Comparison of ENCODE assay signal across 23 cellular contexts in the genomic region with DNA sequence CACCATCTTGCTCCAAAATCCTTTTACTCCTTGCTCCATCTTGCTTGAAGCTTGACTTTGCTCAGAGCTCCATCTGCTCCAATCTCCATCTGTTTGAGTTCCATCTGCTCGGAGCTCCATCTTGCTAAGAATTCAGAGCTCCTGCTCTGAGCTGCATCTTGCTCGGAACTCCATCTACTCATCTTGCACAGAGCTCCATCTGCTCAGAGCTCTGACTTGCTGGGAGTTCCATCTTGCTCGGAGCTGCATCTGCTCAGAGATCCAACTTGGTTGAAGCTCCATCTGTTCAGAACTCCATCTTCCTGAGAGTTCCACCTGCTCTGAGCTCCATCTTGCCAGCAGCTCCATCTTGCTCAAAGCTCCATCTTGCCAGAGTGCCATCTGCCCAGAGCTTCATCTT.
DNase-seq lines count a peak whose midpoint lies in the region; ATAC-seq and TF ChIP-seq lines count a peak whose summit lies in the region.
"Had no signal": no experiment of that assay in that cellular context is flagged by ENCODE, and none has a peak within 500 bp of the region (broad histone marks: within the 10 kb centered on the region; RNA-seq: fewer than 3 reads in every experiment).

No MANE protein-coding gene starts in this region.

- no peak overlapping the region for H2BK5ac ChIP-seq in trophoblast cell (ENCODE audit: low read depth, low read length, poor library complexity)

- H3K9ac ChIP-seq in endodermal cell (ENCODE audit: extremely low read depth, low read length, poor library complexity, severe bottlenecking) (no peak overlapping the region), trophoblast cell (ENCODE audit: low read length) (no peak overlapping the region)
- H3K9ac ChIP-seq: BLaER1 had no signal

- H4K91ac ChIP-seq in trophoblast cell (ENCODE audit: low read depth, low read length), result no peak overlapping the region

- peaks cover 78% of the 10 kb centered on the region for H3K9me3 ChIP-seq in endodermal cell (ENCODE audit: control insufficient read depth, low read length)
- peaks cover 0 to 35% (median 17%) of the 10 kb centered on the region in 4 donors for H3K9me3 ChIP-seq in esophagus muscularis mucosa
- peaks cover 49% of the 10 kb centered on the region for H3K9me3 ChIP-seq in trophoblast cell (ENCODE audit: insufficient read depth, low read depth, low read length)

- ATAC-seq in GM21723 (IDR thresholded peaks at IDR 0.05; ENCODE audit: unreplicated experiment), result no peak
- ATAC-seq: GM12878 had no signal

- no peak overlapping the region for H2AK5ac ChIP-seq in trophoblast cell (ENCODE audit: low read length)

- no peaks in the 10 kb centered on the region for H3K4me1 ChIP-seq in endodermal cell (ENCODE audit: control insufficient read depth, insufficient read depth, low read length)
- no peaks in the 10 kb centered on the region for H3K4me1 ChIP-seq in esophagus muscularis mucosa
- no peaks in the 10 kb centered on the region for H3K4me1 ChIP-seq in trophoblast cell (ENCODE audit: control insufficient read depth in 1 of 2, insufficient read depth in 2 of 2, low read length in 2 of 2)
- H3K4me1 ChIP-seq: BE2C, BLaER1 had no signal

- no peak for TF ChIP-seq POLR2A in esophagus muscularis mucosa (IDR thresholded peaks at IDR 0.05; ENCODE audit: low read depth)

- DNase-seq in endodermal cell, result no peak
- DNase-seq in esophagus muscularis mucosa (ENCODE audit: extremely low spot score), result peak; percentile 89
- no peak for DNase-seq in trophoblast cell
- DNase-seq in cardiac septum (ENCODE audit: low spot score), result no peak
- DNase-seq in activated naive CD4-positive, alpha-beta T cell treated with anti-CD3 and anti-CD28 coated beads, Interleukin-2, amount 50 U/mL, for 16 hours, result no peak
- DNase-seq: 8988T; ACHN; BE2C; C1 segment of cervical spinal cord; CD4-positive, alpha-beta memory T cell; CD4-positive, CD25-positive, alpha-beta regulatory T cell; CD8-positive, alpha-beta memory T cell; COR-L47; DMS153; DMS53; DMS79; DND-41; EL; GDM1 had no signal

- H3K27me3 Mint-ChIP-seq in endodermal cell (ENCODE audit: insufficient read depth), result no peaks in the 10 kb centered on the region
- H3K27me3 Mint-ChIP-seq: CD4-positive, alpha-beta memory T cell; CD4-positive, CD25-positive, alpha-beta regulatory T cell; CD8-positive, alpha-beta memory T cell had no signal

- no peak overlapping the region for H3K27ac Mint-ChIP-seq in endodermal cell
- H3K27ac Mint-ChIP-seq: CD14-positive monocyte; CD4-positive, alpha-beta memory T cell; CD4-positive, CD25-positive, alpha-beta regulatory T cell; CD8-positive, alpha-beta memory T cell had no signal

- intact Hi-C loops in esophagus muscularis mucosa (cut with DNase I) (no loop called here), cardiac septum (cut with DNase I) (no loop called here)

- TF ChIP-seq CTCF in endodermal cell (conservative IDR thresholded peaks at IDR 0.05) (no peak), esophagus muscularis mucosa (IDR thresholded peaks at IDR 0.05) (no peak)

- 76 to 80% methylated on average over 3 of the region's 3 CpGs for WGBS in endodermal cell (ENCODE audit: insufficient coverage in 1 of 2, insufficient read length in 1 of 2), 2 experiments
- WGBS in esophagus muscularis mucosa, result 85% methylated on average over 3 of the region's 3 CpGs
- no CpG with 5 or more reads among the region's 3 CpGs for WGBS in trophoblast cell (ENCODE audit: extremely low coverage, insufficient coverage, insufficient read length)

- no peak overlapping the region for H2BK12ac ChIP-seq in trophoblast cell (ENCODE audit: low read length)

- no peaks in the 10 kb centered on the region for H3K4me1 Mint-ChIP-seq in endodermal cell
- H3K4me1 Mint-ChIP-seq: CD14-positive monocyte; CD4-positive, alpha-beta memory T cell; CD4-positive, CD25-positive, alpha-beta regulatory T cell; CD8-positive, alpha-beta memory T cell had no signal

- no peak overlapping the region for H4K12ac ChIP-seq in trophoblast cell (ENCODE audit: low read depth, low read length)

- H3K27me3 ChIP-seq in endodermal cell (ENCODE audit: control insufficient read depth, insufficient read depth, low read length, poor library complexity, severe bottlenecking) (no peaks in the 10 kb centered on the region), esophagus muscularis mucosa (no peaks in the 10 kb centered on the region), trophoblast cell (ENCODE audit: insufficient read depth, low read length) (no peaks in the 10 kb centered on the region)
- H3K27me3 ChIP-seq: BE2C, BLaER1 had no signal

- peaks cover 93% of the 10 kb centered on the region for H3K9me3 Mint-ChIP-seq in endodermal cell

- TF ChIP-seq EP300 in esophagus muscularis mucosa (IDR thresholded peaks at IDR 0.05), result no peak

- H3K4me3 ChIP-seq in endodermal cell (ENCODE audit: low read length) (peak overlapping the region; percentile 10), esophagus muscularis mucosa (no peak overlapping the region), trophoblast cell (ENCODE audit: low read depth, low read length) (peak overlapping the region; percentile 38)
- H3K4me3 ChIP-seq: BLaER1, GM12878 had no signal

- H3K36me3 Mint-ChIP-seq in endodermal cell (ENCODE audit: low read depth), result no peaks in the 10 kb centered on the region
- H3K36me3 Mint-ChIP-seq: CD14-positive monocyte; CD4-positive, CD25-positive, alpha-beta regulatory T cell; CD8-positive, alpha-beta memory T cell had no signal

- H3K4ac ChIP-seq in trophoblast cell (ENCODE audit: low read depth, low read length), result no peak overlapping the region

- no peak overlapping the region for H4K8ac ChIP-seq in trophoblast cell (ENCODE audit: low read depth, low read length)

- no peaks in the 10 kb centered on the region for H3K79me2 ChIP-seq in trophoblast cell (ENCODE audit: control insufficient read depth, insufficient read depth, low read length, poor library complexity)

- no peak overlapping the region for H3K4me2 ChIP-seq in trophoblast cell (ENCODE audit: low read length)
- H3K4me2 ChIP-seq: BLaER1 had no signal

- H3K4me3 Mint-ChIP-seq in endodermal cell, result no peak overlapping the region
- H3K4me3 Mint-ChIP-seq: CD14-positive monocyte; CD4-positive, alpha-beta memory T cell; CD4-positive, CD25-positive, alpha-beta regulatory T cell; CD8-positive, alpha-beta memory T cell had no signal

- no peak overlapping the region for H2AFZ ChIP-seq in trophoblast cell (ENCODE audit: insufficient read depth, low read length, poor library complexity)

- no peak overlapping the region for H2BK120ac ChIP-seq in trophoblast cell (ENCODE audit: insufficient read depth, low read length, poor library complexity)

- no peak overlapping the region for H3K14ac ChIP-seq in trophoblast cell (ENCODE audit: low read length)

- no peak overlapping the region for H3K23ac ChIP-seq in trophoblast cell (ENCODE audit: low read length)

- no peak overlapping the region for H3K18ac ChIP-seq in trophoblast cell (ENCODE audit: low read length)

- H3K36me3 ChIP-seq in endodermal cell (ENCODE audit: control insufficient read depth, insufficient read depth, low read length) (no peaks in the 10 kb centered on the region), esophagus muscularis mucosa (no peaks in the 10 kb centered on the region), trophoblast cell (ENCODE audit: control insufficient read depth in 1 of 2, insufficient read depth in 2 of 2, low read length in 2 of 2) (no peaks in the 10 kb centered on the region)
- H3K36me3 ChIP-seq: BE2C, BLaER1 had no signal

- no peak overlapping the region for H3K27ac ChIP-seq in endodermal cell (ENCODE audit: low read depth, low read length)
- no peak overlapping the region for H3K27ac ChIP-seq in esophagus muscularis mucosa (replicated peaks in 1 of 4)
- H3K27ac ChIP-seq in trophoblast cell (ENCODE audit: low read depth, low read length), result no peak overlapping the region
- H3K27ac ChIP-seq: BLaER1 had no signal

- no peaks in the 10 kb centered on the region for H3K79me1 ChIP-seq in trophoblast cell (ENCODE audit: low read length)

Comparison
In these comparisons a context has a peak if more than half of its experiments do, and no peak if none do; other contexts are left out.
1. H3K4me3 ChIP-seq: peak in endodermal cell (single experiment) and trophoblast cell (single experiment); none in esophagus muscularis mucosa (0 of 4).